Comparison of ENCODE assay signal across 8 cellular contexts in the genomic region with DNA sequence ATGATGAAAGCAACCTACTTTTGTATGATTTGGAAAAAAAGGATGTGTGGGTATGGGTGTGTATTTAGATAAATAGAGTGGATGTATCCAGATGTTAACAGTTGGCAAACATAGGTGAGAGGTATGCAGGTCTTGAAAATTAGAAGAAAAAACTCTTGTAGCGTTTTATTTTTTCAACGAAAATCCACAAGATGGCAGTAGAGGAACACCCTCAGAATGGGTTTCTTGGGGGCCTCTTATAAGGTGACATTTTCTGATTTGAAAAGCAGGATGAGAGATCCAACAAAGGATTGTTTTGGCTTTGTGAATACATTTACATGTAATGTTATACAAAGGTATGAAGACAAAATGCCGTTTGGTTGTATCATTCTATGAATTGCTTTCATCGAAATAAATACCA.
DNase-seq lines count a peak whose midpoint lies in the region; ATAC-seq, FAIRE-seq and TF ChIP-seq lines count a peak whose summit lies in the region.

No MANE protein-coding gene starts in this region.

- no peaks in the 10 kb centered on the region for H3K4me1 Mint-ChIP-seq in stimulated activated memory B cell treated with anti-CD40 and anti-IgM and Interleukin-4, amounts not matched to agents 10 μg/mL and 1 μg/mL and 100 μg/mL, for 72 hours

- no peaks in the 10 kb centered on the region for H3K9me3 Mint-ChIP-seq in stimulated activated memory B cell treated with anti-CD40 and anti-IgM and Interleukin-4, amounts not matched to agents 10 μg/mL and 1 μg/mL and 100 μg/mL, for 72 hours

- intact Hi-C loops in A673 (cut with micrococcal nuclease; ENCODE audit: unreplicated experiment): loop anchor here (1.0 to 2.0 kb wide), 2 partner anchors 1237 to 1422 kb away; no protein-coding TSS in a partner anchor
- intact Hi-C loops in kidney (cut with DNase I): no loop called here

- no peak for ATAC-seq in stimulated activated memory B cell treated with anti-CD40 and anti-IgM and Interleukin-4, amounts not matched to agents 10 μg/mL and 1 μg/mL and 100 μg/mL, for 72 hours

- BruUV-seq in A673 (replicated peaks; lab: Mats Ljungman, UMichigan): no TSS peak

- POLR2A ChIA-PET in A673 (lab: Charles Lee; ENCODE audit: low non-redundant PET): no interaction called here
- POLR2A ChIA-PET in GM10248 (lab: Yijun Ruan, JAX): no interaction called here

- TF ChIP-seq CTCF in A673 (conservative IDR thresholded peaks at IDR 0.05; ENCODE audit: low read depth, low read length) (peak; percentile 66), GM10248 (IDR thresholded peaks at IDR 0.05; ENCODE audit: control extremely low read depth, extremely low read depth, low read depth, missing control alignments) (peak; percentile 26), WERI-Rb-1 (IDR thresholded peaks at IDR 0.05; ENCODE audit: low read depth, low read length) (peak; percentile 38; the same call in 1 of the 2 replicates), kidney (IDR thresholded peaks at IDR 0.05; ENCODE audit: borderline replicate concordance, extremely low read depth, insufficient read depth) (no peak), coronary artery (IDR thresholded peaks at IDR 0.05) (no peak)

- DNase-seq in A673 (ENCODE audit: low spot score): peak; percentile 60
- DNase-seq in GM10248 (ENCODE audit: extremely low spot score): peak; percentile 26
- peak; percentile 66 for DNase-seq in NAMALWA (ENCODE audit: low spot score)
- no peak for DNase-seq in WERI-Rb-1
- DNase-seq in kidney: no peak
- no peak for DNase-seq in middle frontal gyrus (ENCODE audit: extremely low spot score, low spot score)
- DNase-seq in coronary artery (ENCODE audit: low spot score): no peak

- H3K36me3 Mint-ChIP-seq in stimulated activated memory B cell treated with anti-CD40 and anti-IgM and Interleukin-4, amounts not matched to agents 10 μg/mL and 1 μg/mL and 100 μg/mL, for 72 hours: no peaks in the 10 kb centered on the region

- H3K36me3 ChIP-seq in A673 (ENCODE audit: insufficient read depth, low read length, poor library complexity, severe bottlenecking): no peaks in the 10 kb centered on the region
- no peaks in the 10 kb centered on the region for H3K36me3 ChIP-seq in WERI-Rb-1
- H3K36me3 ChIP-seq in kidney (ENCODE audit: control insufficient read depth in 1 of 2, insufficient read depth in 2 of 2, low read length in 2 of 2): no peaks in the 10 kb centered on the region

- H3K9me3 ChIP-seq in A673 (ENCODE audit: low read depth, low read length, poor library complexity, severe bottlenecking) (no peaks in the 10 kb centered on the region), WERI-Rb-1 (ENCODE audit: severe bottlenecking) (no peaks in the 10 kb centered on the region), kidney (ENCODE audit: control insufficient read depth in 1 of 2, low read length in 2 of 2) (no peaks in the 10 kb centered on the region)

- no peaks in the 10 kb centered on the region for H3K27me3 Mint-ChIP-seq in stimulated activated memory B cell treated with anti-CD40 and anti-IgM and Interleukin-4, amounts not matched to agents 10 μg/mL and 1 μg/mL and 100 μg/mL, for 72 hours

- H3K27ac ChIP-seq in A673 (ENCODE audit: low read depth, low read length, poor library complexity, severe bottlenecking): no peak overlapping the region
- H3K27ac ChIP-seq in WERI-Rb-1: no peak overlapping the region
- H3K27ac ChIP-seq in kidney (ENCODE audit: low read depth in 2 of 2, low read length in 2 of 2): no peak overlapping the region
- no peak overlapping the region for H3K27ac ChIP-seq in coronary artery

- H3K27me3 ChIP-seq in A673 (replicated peaks; ENCODE audit: insufficient read depth, low read depth, low read length, poor library complexity): no peaks in the 10 kb centered on the region
- H3K27me3 ChIP-seq in WERI-Rb-1 (ENCODE audit: insufficient read depth, low read depth, severe bottlenecking): peaks cover 6% of the 10 kb centered on the region

- H3K4me1 ChIP-seq in A673 (ENCODE audit: insufficient read depth, low read length, poor library complexity, severe bottlenecking) (no peaks in the 10 kb centered on the region), kidney (ENCODE audit: control insufficient read depth in 1 of 2, insufficient read depth in 1 of 2, low read depth in 1 of 2, low read length in 2 of 2) (no peaks in the 10 kb centered on the region)

- CTCF ChIA-PET in A673 (lab: Charles Lee) (no interaction called here), GM10248 (lab: Yijun Ruan, JAX) (interaction anchor here (2.1 to 2.6 kb wide), 2 partner anchors 1422 kb away, joined by 13 to 18 read pairs; no protein-coding TSS in a partner anchor)

- H3K4me3 ChIP-seq in A673 (ENCODE audit: low read depth, low read length, poor library complexity, severe bottlenecking) (no peak overlapping the region), WERI-Rb-1 (ENCODE audit: low read depth, low read length) (no peak overlapping the region), kidney (ENCODE audit: low read length in 2 of 2) (no peak overlapping the region), coronary artery (no peak overlapping the region)

- H3K4me3 Mint-ChIP-seq in stimulated activated memory B cell treated with anti-CD40 and anti-IgM and Interleukin-4, amounts not matched to agents 10 μg/mL and 1 μg/mL and 100 μg/mL, for 72 hours: no peak overlapping the region

- H3K27ac Mint-ChIP-seq in stimulated activated memory B cell treated with anti-CD40 and anti-IgM and Interleukin-4, amounts not matched to agents 10 μg/mL and 1 μg/mL and 100 μg/mL, for 72 hours: no peak overlapping the region

- H3K9ac ChIP-seq in kidney (ENCODE audit: low read length in 2 of 2): no peak overlapping the region

- FAIRE-seq in kidney (lab: Jason Lieb, UNC): peak; percentile 39

Comparison
In these comparisons a context has a peak if more than half of its experiments do, and no peak if none do; other contexts are left out.
1. DNase-seq: peak in A673 (single experiment), GM10248 (single experiment) and NAMALWA (single experiment); none in WERI-Rb-1 (single experiment), kidney (single experiment), middle frontal gyrus (single experiment) and coronary artery (single experiment).
2. CTCF ChIP-seq: peak in A673 (single experiment), GM10248 (single experiment) and WERI-Rb-1 (single experiment); none in kidney (single experiment) and coronary artery (single experiment).